13 cellular contexts compared by ENCODE assay signal in genomic region chr13:34357435-34358232, GRCh38.
DNase-seq lines count a peak whose midpoint lies in the region; ATAC-seq, FAIRE-seq and TF ChIP-seq lines count a peak whose summit lies in the region.
"Had no signal": no experiment of that assay in that cellular context is flagged by ENCODE, and none has a peak within 500 bp of the region (broad histone marks: within the 10 kb centered on the region; RNA-seq: fewer than 3 reads in every experiment).

No MANE protein-coding gene starts in this region.

- peak; percentile 80 to 81 for ATAC-seq in A549
- no peak for ATAC-seq in activated CD4-positive, CD25-positive, alpha-beta regulatory T cell treated with anti-CD3 and anti-CD28 coated beads, Interleukin-2, amount 50 U/mL, for 24 hours
- ATAC-seq: activated CD8-positive, alpha-beta T cell treated with anti-CD3 and anti-CD28 coated beads for 36 hours; body of pancreas had no signal

- DNase-seq in A549 (ENCODE audit: low read depth in 1 of 2, low spot score in 1 of 2) = peak in 1 of 2 experiments; percentile 66
- DNase-seq in HS-27A (ENCODE audit: low read depth) = peak; percentile 43
- peak; percentile 26 for DNase-seq in SW480 (ENCODE audit: low spot score)
- peak; percentile 34 for DNase-seq in foreskin melanocyte
- DNase-seq in SIG-M5 (lab: John Stamatoyannopoulos, UW) = no peak
- no peak for DNase-seq in substantia nigra (lab: John Stamatoyannopoulos, UW)
- no peak for DNase-seq in hippocampal formation (lab: John Stamatoyannopoulos, UW)
- DNase-seq: activated CD8-positive, alpha-beta T cell treated with anti-CD3 and anti-CD28 coated beads for 36 hours; CD4-positive, CD25-positive, alpha-beta regulatory T cell; RPMI8226 had no signal

- POLR2A ChIA-PET in A549 (lab: Yijun Ruan, JAX) = interaction anchor here (0.5 kb wide), 1 partner anchor 202 kb away, joined by 4 read pairs; no protein-coding TSS in a partner anchor

- H3K27ac ChIP-seq in A549 = peak overlapping the region; percentile 59 to 90
- no peak overlapping the region for H3K27ac ChIP-seq in substantia nigra (ENCODE audit: low read depth, low read length, poor library complexity, severe bottlenecking)
- H3K27ac ChIP-seq: body of pancreas, parathyroid adenoma had no signal

- H3K9me3 ChIP-seq in A549 = no peaks in the 10 kb centered on the region
- H3K9me3 ChIP-seq: body of pancreas had no signal

- no peak for TF ChIP-seq CTCF in A549 (IDR thresholded peaks at IDR 0.05)

- FAIRE-seq in A549 (lab: Jason Lieb, UNC) = no peak

- 39% methylated on average over 10 of the region's 10 CpGs for WGBS in A549 (ENCODE audit: missing lambda C conversion rate)

- no peak for TF ChIP-seq EP300 in A549 (IDR thresholded peaks at IDR 0.05)

- H3K4me1 ChIP-seq in A549 = peaks cover 31% of the 10 kb centered on the region
- H3K4me1 ChIP-seq: body of pancreas, parathyroid adenoma had no signal

- CTCF ChIA-PET in A549 (lab: Yijun Ruan, JAX) = interaction anchor here (1.5 kb wide), 1 partner anchor 8 kb away, joined by 3 read pairs; no protein-coding TSS in a partner anchor

- TF ChIP-seq RAD21 in A549 (conservative IDR thresholded peaks at IDR 0.05 in 1 of 2, IDR thresholded peaks at IDR 0.05 in 1 of 2) = no peak

- peak overlapping the region; percentile 19 for H3K4me2 ChIP-seq in A549

- no peak overlapping the region for H3K4me3 ChIP-seq in A549
- H3K4me3 ChIP-seq: body of pancreas had no signal

- TF ChIP-seq POLR2A in A549 (IDR thresholded peaks at IDR 0.05; ENCODE audit: low read length) = no peak

TF ChIP-seq in A549, 52 proteins besides CTCF, POLR2A, EP300 and RAD21:
- TF ChIP-seq CBX2 (IDR thresholded peaks at IDR 0.05; ENCODE audit: borderline replicate concordance, low read depth) (no peak), MAX (IDR thresholded peaks at IDR 0.05) (no peak), EHF (CRISPR knock-in tag; IDR thresholded peaks at IDR 0.05) (no peak), ELK1 (IDR thresholded peaks at IDR 0.05; ENCODE audit: low read depth, low read length) (no peak), HOXB13 (CRISPR knock-in tag; IDR thresholded peaks at IDR 0.05; ENCODE audit: low read depth) (no peak), ZSCAN20 (CRISPR knock-in tag; IDR thresholded peaks at IDR 0.05) (no peak), HEYL (CRISPR knock-in tag; IDR thresholded peaks at IDR 0.05) (no peak), CEBPB (IDR thresholded peaks at IDR 0.05) (no peak), BCL3 (IDR thresholded peaks at IDR 0.05) (no peak), TFCP2L1 (CRISPR knock-in tag; IDR thresholded peaks at IDR 0.05) (no peak), HOXB5 (CRISPR knock-in tag; IDR thresholded peaks at IDR 0.05) (no peak), HDAC2 (IDR thresholded peaks at IDR 0.05) (no peak), GATA3 (IDR thresholded peaks at IDR 0.05; ENCODE audit: borderline replicate concordance) (no peak)
TF ChIP-seq in A549: peak in this region for 0.

Comparison
In these comparisons a context has a peak if more than half of its experiments do, and no peak if none do; other contexts are left out.
1. ATAC-seq: peak in A549 (2 of 2); none in activated CD4-positive, CD25-positive, alpha-beta regulatory T cell treated with anti-CD3 and anti-CD28 coated beads, Interleukin-2, amount 50 U/mL, for 24 hours (0 of 2).
2. DNase-seq: peak in HS-27A (single experiment), SW480 (single experiment) and foreskin melanocyte (single experiment); none in SIG-M5 (single experiment), substantia nigra (0 of 49) and hippocampal formation (0 of 2).